Comparison of ENCODE assay signal across 12 cellular contexts in genomic region chr16:77376358-77376757, GRCh38. TPM values are rescaled to one million over a fixed set of nuclear protein-coding genes. Genes with fewer than 3 reads are reported as not detected.
A peak's percentile ranks its signal among the peaks of the same experiment; 100 is the strongest.
DNase-seq lines count a peak whose midpoint lies in the region; ATAC-seq and TF ChIP-seq lines count a peak whose summit lies in the region.
"Had no signal": no experiment of that assay in that cellular context is flagged by ENCODE, and none has a peak within 500 bp of the region (broad histone marks: within the 10 kb centered on the region; RNA-seq: fewer than 3 reads in every experiment).

No MANE protein-coding gene starts in this region.

- H3K4me1 ChIP-seq in DOHH2 (ENCODE audit: control insufficient read depth, low read length) (no peaks in the 10 kb centered on the region), Karpas-422 (ENCODE audit: low read length) (no peaks in the 10 kb centered on the region)
- H3K4me1 ChIP-seq: esophagus muscularis mucosa had no signal

- H3K27ac ChIP-seq in DOHH2 (ENCODE audit: low read depth, low read length) (no peak overlapping the region), Karpas-422 (ENCODE audit: low read length) (no peak overlapping the region)
- H3K27ac ChIP-seq: esophagus muscularis mucosa, VCaP had no signal

- DNase-seq in ACHN: peak; percentile 9
- peak; percentile 79 for DNase-seq in Karpas-422
- no peak for DNase-seq in epithelial cell of esophagus (ENCODE audit: low read depth)
- DNase-seq in NCI-H446 (lab: John Stamatoyannopoulos, UW): no peak
- DNase-seq: mucosa of descending colon had no signal

- peak; percentile 36 for TF ChIP-seq CTCF in DOHH2 (IDR thresholded peaks at IDR 0.05; ENCODE audit: low read depth, low read length, poor library complexity, severe bottlenecking)
- TF ChIP-seq CTCF in epithelial cell of esophagus (IDR thresholded peaks at IDR 0.05; ENCODE audit: insufficient read depth, low read depth, low read length, missing control alignments): peak; percentile 11

- in situ Hi-C loops in ACHN (cut with HindIII; ENCODE audit: low pct_ligation_motif_present, low pct_unique_long_range_greater_than_20kb, low sequenced_read_pairs): no loop called here

- no peaks in the 10 kb centered on the region for H3K79me2 ChIP-seq in DOHH2 (ENCODE audit: control insufficient read depth, low read length)
- no peaks in the 10 kb centered on the region for H3K79me2 ChIP-seq in Karpas-422 (ENCODE audit: low read length)

- H3K4me3 ChIP-seq in DOHH2 (ENCODE audit: low read length): no peak overlapping the region
- no peak overlapping the region for H3K4me3 ChIP-seq in Karpas-422 (ENCODE audit: low read length)
- no peak overlapping the region for H3K4me3 ChIP-seq in epithelial cell of esophagus (ENCODE audit: low read length)
- H3K4me3 ChIP-seq: esophagus muscularis mucosa, mucosa of descending colon had no signal

- no peaks in the 10 kb centered on the region for H4K20me1 ChIP-seq in DOHH2 (ENCODE audit: control insufficient read depth, insufficient read depth, low read depth, low read length)
- H4K20me1 ChIP-seq in Karpas-422 (ENCODE audit: insufficient read depth, low read depth, low read length): no peaks in the 10 kb centered on the region

- H3K9me2 ChIP-seq in DOHH2 (replicated peaks; ENCODE audit: control insufficient read depth, low read length): no peaks in the 10 kb centered on the region
- H3K9me2 ChIP-seq in Karpas-422 (replicated peaks; ENCODE audit: insufficient read depth, low read length): no peaks in the 10 kb centered on the region

- no peak overlapping the region for H3K4me2 ChIP-seq in DOHH2 (ENCODE audit: low read length)
- H3K4me2 ChIP-seq in Karpas-422 (ENCODE audit: low read depth, low read length, poor library complexity, severe bottlenecking): no peak overlapping the region

- no peak overlapping the region for H3K9ac ChIP-seq in Karpas-422 (ENCODE audit: low read length)

- no peak for ATAC-seq in HG02763 (IDR thresholded peaks at IDR 0.05; ENCODE audit: unreplicated experiment)
- no peak for ATAC-seq in GM19035 (IDR thresholded peaks at IDR 0.05; ENCODE audit: unreplicated experiment)
- ATAC-seq in GM19452 (IDR thresholded peaks at IDR 0.05; ENCODE audit: unreplicated experiment): no peak
- ATAC-seq: mucosa of descending colon had no signal

- no peaks in the 10 kb centered on the region for H3F3A ChIP-seq in DOHH2 (ENCODE audit: control insufficient read depth, insufficient read depth)

- H2AFZ ChIP-seq in Karpas-422 (ENCODE audit: low read length): no peak overlapping the region

- no peaks in the 10 kb centered on the region for H3K36me3 ChIP-seq in DOHH2 (ENCODE audit: control insufficient read depth, low read length)
- no peaks in the 10 kb centered on the region for H3K36me3 ChIP-seq in Karpas-422 (ENCODE audit: insufficient read depth, low read length)
- H3K36me3 ChIP-seq: esophagus muscularis mucosa had no signal

- H3K27me3 ChIP-seq in DOHH2 (ENCODE audit: control insufficient read depth, low read length) (no peaks in the 10 kb centered on the region), Karpas-422 (ENCODE audit: low read length) (no peaks in the 10 kb centered on the region)
- H3K27me3 ChIP-seq: esophagus muscularis mucosa had no signal

- H3K9me3 ChIP-seq in DOHH2 (ENCODE audit: control insufficient read depth, insufficient read depth, low read length) (no peaks in the 10 kb centered on the region), Karpas-422 (ENCODE audit: low read length) (no peaks in the 10 kb centered on the region)
- H3K9me3 ChIP-seq: esophagus muscularis mucosa, mucosa of descending colon had no signal

RNA-seq across cellular contexts. Expression of gene ADAMTS18, which starts 58.5 kb away (rescaled TPM):
- total RNA-seq in Karpas-422 (2014; rRNA removed; shearing (Covaris generic); ENCODE audit: low replicate concordance): not detected in 2 replicates
- total RNA-seq: activated T-helper 2 cell treated with anti-CD3 and anti-CD28 coated beads, Interferon-gamma antibody, Interleukin-2, Interleukin-4, amounts not matched to agents 10 μg/mL and 5 μg/mL and 100 μg/mL, durations not matched to agents 14 hours and 24 hours and 36 hours had no signal

Comparison
In these comparisons a context has a peak if more than half of its experiments do, and no peak if none do; other contexts are left out.
1. DNase-seq: peak in ACHN (single experiment) and Karpas-422 (single experiment); none in epithelial cell of esophagus (single experiment) and NCI-H446 (0 of 2).